In the genomic region with DNA sequence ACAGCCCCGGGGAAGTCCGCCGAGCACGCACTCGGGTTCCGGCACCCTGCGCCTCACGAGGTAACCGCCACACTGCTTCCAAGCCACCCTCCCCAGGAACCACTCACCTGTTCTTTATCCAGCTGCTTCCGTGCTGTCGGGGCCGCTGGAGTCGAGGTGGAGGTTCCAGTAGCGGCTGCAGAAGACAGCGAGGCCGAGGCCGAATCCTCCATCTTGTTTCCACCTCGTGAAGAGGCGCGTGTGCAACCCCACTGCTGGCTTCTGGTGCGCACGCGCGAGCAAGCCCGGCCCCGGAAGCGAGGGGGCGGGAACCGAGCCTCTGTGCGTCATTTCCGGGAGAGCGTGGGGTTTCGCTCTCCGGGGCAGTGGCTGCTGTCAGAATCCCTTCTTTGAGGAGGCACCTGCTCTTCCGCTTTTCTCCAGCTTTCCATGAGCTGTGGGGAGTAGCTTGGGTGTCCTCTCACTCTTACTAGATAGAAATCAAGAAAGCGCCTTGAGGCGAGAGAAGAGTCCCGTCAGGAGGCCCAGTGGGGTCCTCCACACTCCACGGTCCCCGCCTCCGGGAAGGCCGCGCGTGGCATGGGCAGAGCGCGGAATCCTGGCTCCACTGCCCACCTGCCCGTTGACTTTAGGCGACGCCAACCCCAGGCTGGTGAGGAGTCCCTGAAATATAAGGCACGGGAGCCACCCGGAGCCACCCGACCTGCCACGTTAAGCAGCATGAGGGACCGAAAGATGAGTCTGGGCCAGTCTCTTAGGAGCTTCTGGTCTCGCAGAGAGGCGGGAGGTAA, we compare ENCODE assay signal across 8 cellular contexts. TPM values are rescaled to one million over a fixed set of nuclear protein-coding genes. Genes with fewer than 3 reads are reported as not detected.
A peak's percentile ranks its signal among the peaks of the same experiment; 100 is the strongest.
DNase-seq lines count a peak whose midpoint lies in the region; ATAC-seq and TF ChIP-seq lines count a peak whose summit lies in the region.

A gene (minus strand): TSS at position 242 of the 791 bp plus-strand sequence. CDS start 30 bp downstream, at position 212.

- no peak for TF ChIP-seq CTCF in WI38 (IDR thresholded peaks at IDR 0.05; ENCODE audit: low read depth, low read length)
- no peak for TF ChIP-seq CTCF in mammary epithelial cell (conservative IDR thresholded peaks at IDR 0.05 in 1 of 2, IDR thresholded peaks at IDR 0.05 in 1 of 2; ENCODE audit: extremely low read depth in 1 of 2, insufficient read depth in 1 of 2, low read depth in 1 of 2, low read length in 2 of 2)

- peaks cover 11% of the 10 kb centered on the region for H3K4me1 ChIP-seq in mammary epithelial cell (ENCODE audit: insufficient read depth, low read length)

- DNase-seq in AG08396 (ENCODE audit: low spot score) (peak; percentile 99), NCI-H2227 treated with DMSO at 0.1 percent for 48 hours (lab: John Stamatoyannopoulos, UW) (peak; percentile 94), mammary epithelial cell (peak; percentile 94), immature natural killer cell (peak; percentile 94 to 96 (median 95)), smooth muscle cell of the brain vasculature (ENCODE audit: low read depth, low spot score) (peak; percentile 84)

- H3K27ac ChIP-seq in mammary epithelial cell (ENCODE audit: insufficient read depth, low read depth, low read length), result peak within 1 kb of the TSS; percentile 70

- WGBS in mammary epithelial cell (ENCODE audit: low coverage, missing lambda C conversion rate), result 0% methylated on average over 33 of the region's 56 CpGs

- TSS peak; percentile 67 for BruUV-seq in mammary epithelial cell (replicated peaks; lab: Mats Ljungman, UMichigan)

- H3K4me1 Mint-ChIP-seq in immature natural killer cell, result peaks cover 42 to 45% of the 10 kb centered on the region in 2 donors

- no peaks in the 10 kb centered on the region for H3K27me3 ChIP-seq in mammary epithelial cell (ENCODE audit: insufficient read depth, low read length)

- peaks cover 91% of the 10 kb centered on the region for H3K79me2 ChIP-seq in mammary epithelial cell (ENCODE audit: insufficient read depth, low read length)

- H3K36me3 Mint-ChIP-seq in immature natural killer cell, result peaks cover 2 to 22% (median 4%) of the 10 kb centered on the region in 3 donors

- dilution Hi-C loops in mammary epithelial cell (cut with HindIII; ENCODE audit: low sequenced_read_pairs), result no loop called here

- in situ Hi-C loops in GM18951 (cut with MboI; ENCODE audit: low sequenced_read_pairs, unreplicated experiment) (no loop called here), mammary epithelial cell (cut with MboI; ENCODE audit: low sequenced_read_pairs in 2 of 2) (loop anchor here in 1 of 2 donors (25.0 kb wide), 2 partner anchors 211 to 961 kb away; a partner anchor contains a TSS)

- peaks cover 23% of the 10 kb centered on the region for H3K36me3 ChIP-seq in mammary epithelial cell (ENCODE audit: insufficient read depth, low read length)

- no peaks in the 10 kb centered on the region for H3K9me3 Mint-ChIP-seq in immature natural killer cell

- H3K9me3 ChIP-seq in mammary epithelial cell (replicated peaks; ENCODE audit: insufficient read depth, low read length), result no peaks in the 10 kb centered on the region

- CTCF ChIA-PET in mammary epithelial cell (lab: Charles Lee; ENCODE audit: low non-redundant PET), result no interaction called here

- H3K27me3 Mint-ChIP-seq in immature natural killer cell (ENCODE audit: low read depth in 3 of 3), result peaks cover 8 to 10% (median 10%) of the 10 kb centered on the region in 3 donors

- peak within 1 kb of the TSS; percentile 98 to 100 (median 99) for H3K4me3 Mint-ChIP-seq in immature natural killer cell

- H3K4me3 ChIP-seq in WI38 (ENCODE audit: low read depth, low read length) (peak within 1 kb of the TSS; percentile 96), mammary epithelial cell (replicated peaks in 1 of 3; ENCODE audit: insufficient read depth in 1 of 3, low read depth in 2 of 3, low read length in 3 of 3) (peak within 1 kb of the TSS; percentile 77 to 100 (median 87))

- H3K9ac ChIP-seq in mammary epithelial cell (ENCODE audit: insufficient read depth, low read length), result peak within 1 kb of the TSS; percentile 87

- H3K27ac Mint-ChIP-seq in immature natural killer cell, result peak within 1 kb of the TSS; percentile 97 to 99 (median 98)

- intact Hi-C loops in mammary epithelial cell (cut with micrococcal nuclease), result loop anchor here (1.0 to 5.0 kb wide), 3 partner anchors 16 to 126 kb away; a partner anchor contains a TSS

- peak within 1 kb of the TSS; percentile 78 for H3K4me2 ChIP-seq in mammary epithelial cell (ENCODE audit: insufficient read depth, low read depth, low read length)

- peak; percentile 98 for TF ChIP-seq POLR2A in GM18951 (IDR thresholded peaks at IDR 0.05; ENCODE audit: extremely low read depth, insufficient read depth, insufficient read length)

- peak within 1 kb of the TSS; percentile 91 for H2AFZ ChIP-seq in mammary epithelial cell (ENCODE audit: low read depth, low read length)

- ATAC-seq in HG03175 (IDR thresholded peaks at IDR 0.05; ENCODE audit: unreplicated experiment), result peak; percentile 82

- no peaks in the 10 kb centered on the region for H4K20me1 ChIP-seq in mammary epithelial cell (ENCODE audit: insufficient read depth, low read length)

RNA-seq across cellular contexts. Expression of the gene that starts here (rescaled TPM):
- 100 to 1,000 TPM; 127 to 209 TPM for total RNA-seq in mammary epithelial cell
- polyA plus RNA-seq in mammary epithelial cell (114 TPM), immature natural killer cell (100 to 1,000 TPM in 2 of 3 donors, 10 to 100 TPM in 1; 37.4 to 206 (median 161) TPM)
- 27.8 TPM for polyA minus RNA-seq in mammary epithelial cell

Comparison
In these comparisons a context has a peak if more than half of its experiments do, and no peak if none do; other contexts are left out.
1. Peak in every context shown above with its lines: DNase-seq, ATAC-seq, H3K4me3 ChIP-seq and H3K27ac ChIP-seq.